13 cellular contexts compared by ENCODE assay signal in genomic region chr10:37171945-37172344, GRCh38. TPM values are rescaled to one million over a fixed set of nuclear protein-coding genes. Genes with fewer than 3 reads are reported as not detected.
DNase-seq lines count a peak whose midpoint lies in the region; TF ChIP-seq lines count a peak whose summit lies in the region.
"Not testable (repeated sequence)": the region's sequence is repeated elsewhere in the genome, so short reads cannot be mapped to it uniquely, and the experiment has no call there.
"Had no signal": no experiment of that assay in that cellular context is flagged by ENCODE, and none has a peak within 500 bp of the region (broad histone marks: within the 10 kb centered on the region; RNA-seq: fewer than 3 reads in every experiment).

No MANE protein-coding gene starts in this region.

- DNase-seq in coronary artery (ENCODE audit: low spot score), result peak; percentile 69
- peak; percentile 67 for DNase-seq in right atrium auricular region (ENCODE audit: low spot score)
- DNase-seq in spleen, result peak; percentile 71
- peak; percentile 8 for DNase-seq in transverse colon

- not testable (repeated sequence) for TF ChIP-seq POLR2A in spleen (IDR thresholded peaks at IDR 0.05); transverse colon (IDR thresholded peaks at IDR 0.05)

- in situ Hi-C loops in transverse colon (cut with MboI; ENCODE audit: low pct_ligation_motif_present in 1 of 4, low pct_unique_long_range_greater_than_20kb in 1 of 4, low sequenced_read_pairs in 3 of 4), result not testable (repeated sequence)

- H3K36me3 ChIP-seq in right atrium auricular region, spleen, transverse colon: not testable (repeated sequence)

- not testable (repeated sequence) for H3K9me3 ChIP-seq in right atrium auricular region, transverse colon
- peaks cover 0 to 12% (median 0%) of the 10 kb centered on the region in 8 donors for H3K9me3 ChIP-seq in spleen

- peak overlapping the region; percentile 86 for H3K27ac ChIP-seq in 22Rv1
- H3K27ac ChIP-seq in coronary artery, right atrium auricular region, spleen, transverse colon: not testable (repeated sequence)

- not testable (repeated sequence) for TF ChIP-seq EP300 in transverse colon (IDR thresholded peaks at IDR 0.05; ENCODE audit: low read depth)

- not testable (repeated sequence) for H3K27me3 ChIP-seq in right atrium auricular region; spleen (replicated peaks in 1 of 7); transverse colon

- not testable (repeated sequence) for H3K4me3 ChIP-seq in coronary artery, right atrium auricular region, spleen, transverse colon

- not testable (repeated sequence) for H3K4me1 ChIP-seq in right atrium auricular region, spleen, transverse colon

- intact Hi-C loops in spleen (cut with DNase I; ENCODE audit: low total_unique reads); transverse colon (cut with DNase I; ENCODE audit: low total_unique reads): not testable (repeated sequence)

- not testable (repeated sequence) for TF ChIP-seq CTCF in 22Rv1 (IDR thresholded peaks at IDR 0.05); coronary artery (IDR thresholded peaks at IDR 0.05); right atrium auricular region (IDR thresholded peaks at IDR 0.05); spleen (IDR thresholded peaks at IDR 0.05 in 8 of 11, conservative IDR thresholded peaks at IDR 0.05 in 3 of 11); transverse colon (IDR thresholded peaks at IDR 0.05)

- 73 to 91% (median 80%) methylated on average over 9 to 13 of the region's 13 CpGs for WGBS in spleen, 5 donors
- 79% methylated on average over 13 of the region's 13 CpGs; no CpG with 5 or more reads in 1 of the 2 donors for WGBS in transverse colon (ENCODE audit: low coverage in 1 of 2), 2 donors

RNA-seq across cellular contexts. Expression of gene ANKRD30A, which starts 46.5 kb away (rescaled TPM):
- not detected for total RNA-seq in right atrium auricular region
- total RNA-seq in spleen, result not detected
- polyA plus RNA-seq in spleen, result not detected
- total RNA-seq in transverse colon, result not detected
- total RNA-seq: A673; CD4-positive, alpha-beta memory T cell; CD4-positive, CD25-positive, alpha-beta regulatory T cell; CD8-positive, alpha-beta memory T cell; Daoy; G401 had no signal
- polyA plus RNA-seq: AG04450; CD14-positive monocyte; CD4-positive, alpha-beta memory T cell; CD4-positive, CD25-positive, alpha-beta regulatory T cell; CD8-positive, alpha-beta memory T cell had no signal

Comparison
In these comparisons a context has a peak if more than half of its experiments do, and no peak if none do; other contexts are left out.
1. DNase-seq: peak in every context shown above with its lines; median percentile 71 in spleen; 69 in coronary artery; 67 in right atrium auricular region; 8 in transverse colon.